In genomic region chr19:32873560-32873959, GRCh38 we compare ENCODE assay signal across 23 cellular contexts. TPM values are rescaled to one million over a fixed set of nuclear protein-coding genes. Genes with fewer than 3 reads are reported as not detected.
"Had no signal": no experiment of that assay in that cellular context is flagged by ENCODE, and none has a peak within 500 bp of the region (broad histone marks: within the 10 kb centered on the region; RNA-seq: fewer than 3 reads in every experiment).

No MANE protein-coding gene starts in this region.

- H3K27me3 Mint-ChIP-seq: activated T-helper 17 cell treated with anti-CD3 and anti-CD28 coated beads, Interleukin-2, amount 50 U/mL, for 72 hours; effector memory CD8-positive, alpha-beta T cell; naive B cell; T-helper 17 cell had no signal

- DNase-seq: activated CD4-positive, CD25-positive, alpha-beta regulatory T cell; activated naive CD4-positive, alpha-beta T cell treated with anti-CD3 and anti-CD28 coated beads, Interleukin-2, amount 10 ng/mL, durations not matched to agents 7 days and 5 days; amygdala; colonic mucosa; effector memory CD8-positive, alpha-beta T cell; foreskin melanocyte; immature natural killer cell; kidney glomerular epithelial cell; left lung; naive B cell; occipital lobe; SHP77 treated with DMSO at 0.1 percent for 48 hours; small intestine; stimulated activated naive CD4-positive, alpha-beta T cell treated with Interleukin-2 at 50 U/mL for 16 hours; substantia nigra; SW 1271; T-helper 17 cell; thyroid gland had no signal

- H3K9me3 Mint-ChIP-seq: activated naive CD4-positive, alpha-beta T cell treated with anti-CD3 and anti-CD28 coated beads, Interleukin-2, amount 10 ng/mL, durations not matched to agents 7 days and 5 days; activated T-helper 17 cell treated with anti-CD3 and anti-CD28 coated beads, Interleukin-2, amount 50 U/mL, for 72 hours; effector memory CD8-positive, alpha-beta T cell; immature natural killer cell; naive B cell; neural crest cell had no signal

- H3K27ac Mint-ChIP-seq: activated naive CD4-positive, alpha-beta T cell treated with anti-CD3 and anti-CD28 coated beads, Interleukin-2, amount 10 ng/mL, durations not matched to agents 7 days and 5 days; activated T-helper 17 cell treated with anti-CD3 and anti-CD28 coated beads, Interleukin-2, amount 50 U/mL, for 72 hours; effector memory CD8-positive, alpha-beta T cell; immature natural killer cell; T-helper 17 cell had no signal

- H3K36me3 Mint-ChIP-seq: activated naive CD4-positive, alpha-beta T cell treated with anti-CD3 and anti-CD28 coated beads, Interleukin-2, amount 10 ng/mL, durations not matched to agents 7 days and 5 days had no signal

- ATAC-seq: activated T-helper 17 cell treated with anti-CD3 and anti-CD28 coated beads, Interleukin-2, amount 50 U/mL, for 72 hours; effector memory CD8-positive, alpha-beta T cell; esophagus mucosa; left lung; sciatic nerve; T-helper 17 cell had no signal

- H3K4me1 Mint-ChIP-seq: activated T-helper 17 cell treated with anti-CD3 and anti-CD28 coated beads, Interleukin-2, amount 50 U/mL, for 72 hours; immature natural killer cell; neural crest cell had no signal

- H3K4me3 Mint-ChIP-seq: activated naive CD4-positive, alpha-beta T cell treated with anti-CD3 and anti-CD28 coated beads, Interleukin-2, amount 10 ng/mL, durations not matched to agents 7 days and 5 days; activated T-helper 17 cell treated with anti-CD3 and anti-CD28 coated beads, Interleukin-2, amount 50 U/mL, for 72 hours; effector memory CD8-positive, alpha-beta T cell; immature natural killer cell; neural crest cell; T-helper 17 cell had no signal

RNA-seq across cellular contexts. Expression of gene SLC7A9, which starts 4.0 kb away (rescaled TPM):
- total RNA-seq: endothelial cell of umbilical vein had no signal
